In genomic region chr18:25605322-25605721, GRCh38 we compare ENCODE assay signal across 1 cellular context.
TF ChIP-seq lines count a peak whose summit lies in the region.

No MANE protein-coding gene starts in this region.

TF ChIP-seq in HepG2, 621 proteins besides CTCF, POLR2A, EP300 and RAD21 (continued from another document):
- TF ChIP-seq ZNF513 (CRISPR knock-in tag; conservative IDR thresholded peaks at IDR 0.05) (no peak), ZNF225 (CRISPR knock-in tag; IDR thresholded peaks at IDR 0.05) (no peak), PLRG1 (conservative IDR thresholded peaks at IDR 0.05) (no peak), KIAA2018 (CRISPR knock-in tag; IDR thresholded peaks at IDR 0.05; ENCODE audit: borderline replicate concordance) (no peak), ZNF609 (CRISPR knock-in tag; IDR thresholded peaks at IDR 0.05; ENCODE audit: borderline replicate concordance) (no peak), PRDM4 (CRISPR knock-in tag; IDR thresholded peaks at IDR 0.05; ENCODE audit: borderline replicate concordance) (no peak), MNT (IDR thresholded peaks at IDR 0.05) (no peak), SP2 (CRISPR knock-in tag; IDR thresholded peaks at IDR 0.05) (no peak), NCOR1 (IDR thresholded peaks at IDR 0.05; ENCODE audit: borderline replicate concordance, low read length) (no peak)
TF ChIP-seq in HepG2: peak in this region for 0.
